ENCODE assay signal across 24 cellular contexts in the genomic region with DNA sequence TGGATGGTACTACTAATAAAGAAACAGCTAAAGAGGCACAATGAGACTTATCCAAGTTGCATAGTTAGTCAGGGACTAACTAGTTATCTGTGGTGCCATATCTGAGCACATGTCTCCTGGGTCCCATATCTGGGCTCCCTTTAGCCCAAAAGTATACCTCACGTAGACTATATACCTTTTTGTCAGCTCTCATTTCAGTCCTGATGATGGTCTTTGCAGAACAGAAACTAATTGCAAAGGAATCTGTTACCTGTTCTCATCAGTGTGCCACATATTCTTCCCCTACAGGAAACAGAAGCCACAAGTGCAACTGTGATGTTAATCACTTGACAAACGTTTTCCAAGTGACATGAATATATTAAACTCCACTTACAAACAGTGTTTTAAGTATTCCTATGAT.
DNase-seq lines count a peak whose midpoint lies in the region; ATAC-seq, FAIRE-seq and TF ChIP-seq lines count a peak whose summit lies in the region.
"Had no signal": no experiment of that assay in that cellular context is flagged by ENCODE, and none has a peak within 500 bp of the region (broad histone marks: within the 10 kb centered on the region; RNA-seq: fewer than 3 reads in every experiment).

No MANE protein-coding gene starts in this region.

- no peaks in the 10 kb centered on the region for H3K9me3 Mint-ChIP-seq in activated CD4-positive, alpha-beta T cell treated with anti-CD3 and anti-CD28 coated beads for 36 hours (ENCODE audit: low read depth)
- no peaks in the 10 kb centered on the region for H3K9me3 Mint-ChIP-seq in activated CD8-positive, alpha-beta T cell treated with anti-CD3 and anti-CD28 coated beads, Interleukin-2, amount 10 ng/mL, durations not matched to agents 7 days and 5 days (ENCODE audit: insufficient read depth)
- peaks cover 0 to 7% of the 10 kb centered on the region in 2 donors for H3K9me3 Mint-ChIP-seq in stimulated activated naive CD8-positive, alpha-beta T cell treated with anti-CD3 and anti-CD28 coated beads, Interleukin-15, amount 100 ng/mL, for 72 hours

- H3K36me3 Mint-ChIP-seq in activated CD4-positive, alpha-beta T cell treated with anti-CD3 and anti-CD28 coated beads for 36 hours (ENCODE audit: low read depth) = no peaks in the 10 kb centered on the region
- H3K36me3 Mint-ChIP-seq in activated CD8-positive, alpha-beta T cell treated with anti-CD3 and anti-CD28 coated beads, Interleukin-2, amount 10 ng/mL, durations not matched to agents 7 days and 5 days (ENCODE audit: low read depth) = no peaks in the 10 kb centered on the region
- H3K36me3 Mint-ChIP-seq: CD14-positive monocyte had no signal

- H3K4me3 Mint-ChIP-seq in activated CD4-positive, alpha-beta T cell treated with anti-CD3 and anti-CD28 coated beads for 36 hours = no peak overlapping the region
- H3K4me3 Mint-ChIP-seq in activated CD8-positive, alpha-beta T cell treated with anti-CD3 and anti-CD28 coated beads, Interleukin-2, amount 10 ng/mL, durations not matched to agents 7 days and 5 days = no peak overlapping the region
- no peak overlapping the region for H3K4me3 Mint-ChIP-seq in stimulated activated naive CD8-positive, alpha-beta T cell treated with anti-CD3 and anti-CD28 coated beads, Interleukin-15, amount 100 ng/mL, for 72 hours
- H3K4me3 Mint-ChIP-seq: CD14-positive monocyte had no signal

- H3K27me3 Mint-ChIP-seq in activated CD4-positive, alpha-beta T cell treated with anti-CD3 and anti-CD28 coated beads for 36 hours = no peaks in the 10 kb centered on the region
- H3K27me3 Mint-ChIP-seq in activated CD8-positive, alpha-beta T cell treated with anti-CD3 and anti-CD28 coated beads, Interleukin-2, amount 10 ng/mL, durations not matched to agents 7 days and 5 days (ENCODE audit: low read depth) = peaks cover 2% of the 10 kb centered on the region
- no peaks in the 10 kb centered on the region for H3K27me3 Mint-ChIP-seq in stimulated activated naive CD8-positive, alpha-beta T cell treated with anti-CD3 and anti-CD28 coated beads, Interleukin-15, amount 100 ng/mL, for 72 hours

- H3K4me1 Mint-ChIP-seq in activated CD4-positive, alpha-beta T cell treated with anti-CD3 and anti-CD28 coated beads for 36 hours = peaks cover 6% of the 10 kb centered on the region
- peaks cover 7% of the 10 kb centered on the region for H3K4me1 Mint-ChIP-seq in activated CD8-positive, alpha-beta T cell treated with anti-CD3 and anti-CD28 coated beads, Interleukin-2, amount 10 ng/mL, durations not matched to agents 7 days and 5 days (ENCODE audit: low read depth)
- H3K4me1 Mint-ChIP-seq in stimulated activated naive CD8-positive, alpha-beta T cell treated with anti-CD3 and anti-CD28 coated beads, Interleukin-15, amount 100 ng/mL, for 72 hours = no peaks in the 10 kb centered on the region
- H3K4me1 Mint-ChIP-seq: CD14-positive monocyte had no signal

- no peak for DNase-seq in activated CD4-positive, alpha-beta T cell treated with anti-CD3 and anti-CD28 coated beads for 36 hours
- no peak for DNase-seq in activated CD4-positive, alpha-beta T cell treated with anti-CD3 and anti-CD28 coated beads, Interleukin-2, amount 50 U/mL, for 1 hour
- DNase-seq in H54 (ENCODE audit: insufficient read length, low spot score) (no peak), NOMO-1 treated with dmso at 0.1 percent for 144 hours (lab: John Stamatoyannopoulos, UW; ENCODE audit: unreplicated experiment) (no peak)
- no peak for DNase-seq in activated CD8-positive, alpha-beta T cell treated with anti-CD3 and anti-CD28 coated beads, Interleukin-2, amount 10 ng/mL, durations not matched to agents 7 days and 5 days
- DNase-seq in stimulated activated naive CD8-positive, alpha-beta T cell treated with anti-CD3 and anti-CD28 coated beads, Interleukin-15, amount 100 ng/mL, for 72 hours = no peak
- DNase-seq in stimulated activated CD8-positive, alpha-beta memory T cell treated with anti-CD3 and anti-CD28 coated beads, Interleukin-4, amount 100 ng/mL, for 48 hours = no peak
- DNase-seq: 8988T, DMS 273 treated with DMSO at 0.1 percent for 48 hours, GF-D8, GM23248, MV-4-11, NCI-H187, NCI-H226, NCI-H524, NCI-H82, PC-9, SIG-M5 had no signal

- POLR2A ChIA-PET in activated CD4-positive, alpha-beta T cell treated with anti-CD3 and anti-CD28 coated beads for 36 hours (lab: Charles Lee) = no interaction called here
- POLR2A ChIA-PET in activated CD8-positive, alpha-beta T cell treated with anti-CD3 and anti-CD28 coated beads, Interleukin-2, amount 10 ng/mL, durations not matched to agents 7 days and 5 days (lab: Charles Lee) = no interaction called here

- TF ChIP-seq POLR2A in H54 (IDR thresholded peaks at IDR 0.05; ENCODE audit: low read depth, low read length) = no peak

- peak; percentile 65 for ATAC-seq in activated CD4-positive, alpha-beta T cell treated with anti-CD3 and anti-CD28 coated beads for 36 hours
- peak; percentile 30 for ATAC-seq in activated CD8-positive, alpha-beta T cell treated with anti-CD3 and anti-CD28 coated beads, Interleukin-2, amount 10 ng/mL, durations not matched to agents 7 days and 5 days
- ATAC-seq in stimulated activated naive CD8-positive, alpha-beta T cell treated with anti-CD3 and anti-CD28 coated beads, Interleukin-15, amount 100 ng/mL, for 72 hours = peak; percentile 77
- no peak for ATAC-seq in GM21737 (IDR thresholded peaks at IDR 0.05; ENCODE audit: unreplicated experiment)
- ATAC-seq: GM12878, HCT116, K562 had no signal

- CTCF ChIA-PET in activated CD4-positive, alpha-beta T cell treated with anti-CD3 and anti-CD28 coated beads for 36 hours (lab: Charles Lee) = no interaction called here
- CTCF ChIA-PET in activated CD8-positive, alpha-beta T cell treated with anti-CD3 and anti-CD28 coated beads, Interleukin-2, amount 10 ng/mL, durations not matched to agents 7 days and 5 days (lab: Charles Lee) = no interaction called here

- H3K27ac Mint-ChIP-seq in activated CD4-positive, alpha-beta T cell treated with anti-CD3 and anti-CD28 coated beads for 36 hours = no peak overlapping the region
- H3K27ac Mint-ChIP-seq in activated CD8-positive, alpha-beta T cell treated with anti-CD3 and anti-CD28 coated beads, Interleukin-2, amount 10 ng/mL, durations not matched to agents 7 days and 5 days = no peak overlapping the region
- no peak overlapping the region for H3K27ac Mint-ChIP-seq in stimulated activated naive CD8-positive, alpha-beta T cell treated with anti-CD3 and anti-CD28 coated beads, Interleukin-15, amount 100 ng/mL, for 72 hours
- H3K27ac Mint-ChIP-seq: CD14-positive monocyte had no signal

- intact Hi-C loops in activated CD4-positive, alpha-beta T cell treated with anti-CD3 and anti-CD28 coated beads for 36 hours (cut with DNase I, micrococcal nuclease) = no loop called here

- FAIRE-seq in H54 (lab: Jason Lieb, UNC) = peak; percentile 75
- FAIRE-seq: GM12878, GM18507, K562 had no signal
